ENCODE assay signal across 23 cellular contexts in genomic region chr3:103009609-103010008, GRCh38.
DNase-seq lines count a peak whose midpoint lies in the region; ATAC-seq, FAIRE-seq and TF ChIP-seq lines count a peak whose summit lies in the region.
"Had no signal": no experiment of that assay in that cellular context is flagged by ENCODE, and none has a peak within 500 bp of the region (broad histone marks: within the 10 kb centered on the region; RNA-seq: fewer than 3 reads in every experiment).

No MANE protein-coding gene starts in this region.

- no peak overlapping the region for H3K4me3 Mint-ChIP-seq in H9
- H3K4me3 Mint-ChIP-seq: CD14-positive monocyte; CD4-positive, alpha-beta memory T cell; CD4-positive, CD25-positive, alpha-beta regulatory T cell; CD8-positive, alpha-beta memory T cell had no signal

- H3K23me2 ChIP-seq in H9 (ENCODE audit: insufficient read length, low read depth, low read length, poor library complexity, severe bottlenecking) (no peaks in the 10 kb centered on the region), H1 (ENCODE audit: low read depth, low read length) (no peaks in the 10 kb centered on the region)

- POLR2A ChIA-PET in H1 (lab: Charles Lee; ENCODE audit: partially characterized antibody): no interaction called here

- H3K27ac ChIP-seq in H9 (ENCODE audit: insufficient read length, low read depth, low read length): no peak overlapping the region
- no peak overlapping the region for H3K27ac ChIP-seq in H1 (ENCODE audit: low read depth, low read length)
- no peak overlapping the region for H3K27ac ChIP-seq in iPS-20b (ENCODE audit: low read length)
- H3K27ac ChIP-seq in tibial artery: no peak overlapping the region
- H3K27ac ChIP-seq: BLaER1 had no signal

- no peak overlapping the region for H2AFZ ChIP-seq in H9 (ENCODE audit: low read length)
- H2AFZ ChIP-seq in H1 (ENCODE audit: low read length): no peak overlapping the region

- TF ChIP-seq POLR2A in H1 (IDR thresholded peaks at IDR 0.05; ENCODE audit: control extremely low read depth in 1 of 2, low read depth in 2 of 2, low read length in 2 of 2): no peak

- no peak overlapping the region for H2BK12ac ChIP-seq in H9 (ENCODE audit: insufficient read length, low read depth, low read length)
- H2BK12ac ChIP-seq in H1 (ENCODE audit: low read depth, low read length): peak overlapping the region; percentile 20; the same call in 1 of the 2 replicates

- no peak overlapping the region for H2AK5ac ChIP-seq in H9 (ENCODE audit: insufficient read length, low read length)
- H2AK5ac ChIP-seq in H1 (ENCODE audit: low read depth, low read length): no peak overlapping the region

- ATAC-seq in HG03520 (IDR thresholded peaks at IDR 0.05; ENCODE audit: unreplicated experiment): no peak

- H3K4me3 ChIP-seq in H1 (ENCODE audit: extremely low read depth in 1 of 4, insufficient read depth in 2 of 4, low read depth in 3 of 4, low read length in 4 of 4) (no peak overlapping the region), iPS-20b (ENCODE audit: low read length) (peak overlapping the region; percentile 13; the same call in 1 of the 2 replicates), tibial artery (no peak overlapping the region)
- H3K4me3 ChIP-seq: BLaER1 had no signal

- no peak overlapping the region for H4K91ac ChIP-seq in H9 (ENCODE audit: insufficient read length, low read depth, low read length)
- no peak overlapping the region for H4K91ac ChIP-seq in H1 (replicated peaks; ENCODE audit: insufficient read length, low read length)

- peaks cover 14 to 18% of the 10 kb centered on the region in 2 experiments for H3K4me1 Mint-ChIP-seq in H9
- H3K4me1 Mint-ChIP-seq: CD14-positive monocyte; CD4-positive, alpha-beta memory T cell; CD4-positive, CD25-positive, alpha-beta regulatory T cell; CD8-positive, alpha-beta memory T cell had no signal

- no peak overlapping the region for H3K9ac ChIP-seq in H9 (ENCODE audit: extremely low read depth, insufficient read length, low read length)
- H3K9ac ChIP-seq in H1 (replicated peaks in 1 of 4; ENCODE audit: extremely low read depth in 1 of 4, low read depth in 3 of 4, low read length in 3 of 4): no peak overlapping the region
- H3K9ac ChIP-seq in iPS-20b (ENCODE audit: low read depth, low read length): no peak overlapping the region
- H3K9ac ChIP-seq: BLaER1 had no signal

- H4K5ac ChIP-seq in H9 (ENCODE audit: insufficient read length, low read depth, low read length): no peak overlapping the region
- no peak overlapping the region for H4K5ac ChIP-seq in H1 (ENCODE audit: insufficient read length, low read depth, low read length)

- H3K14ac ChIP-seq in H9 (ENCODE audit: insufficient read depth, low read length) (peak overlapping the region; percentile 42; the same call in 1 of the 2 replicates), H1 (ENCODE audit: insufficient read length) (no peak overlapping the region)

- no peak for TF ChIP-seq EP300 in H1 (IDR thresholded peaks at IDR 0.05; ENCODE audit: borderline replicate concordance in 1 of 2, low read depth in 2 of 2, low read length in 2 of 2)

- no peak for DNase-seq in H9
- no peak for DNase-seq in H1 (ENCODE audit: low read depth in 1 of 2, low spot score in 2 of 2)
- no peak for DNase-seq in tibial artery
- DNase-seq in OCI-M1 (lab: John Stamatoyannopoulos, UW): no peak
- no peak for DNase-seq in NCI-H1105 treated with DMSO at 0.1 percent for 48 hours (lab: John Stamatoyannopoulos, UW)
- DNase-seq: 8988T; ACHN; BE2C; C1 segment of cervical spinal cord; CD4-positive, alpha-beta memory T cell; CD4-positive, CD25-positive, alpha-beta regulatory T cell; CD8-positive, alpha-beta memory T cell; COR-L47; DMS79 treated with DMSO at 0.1 percent for 48 hours; GF-D8 had no signal

- H3K18ac ChIP-seq in H9 (ENCODE audit: insufficient read length, low read depth, low read length) (no peak overlapping the region), H1 (ENCODE audit: extremely low read depth, low read length) (peak overlapping the region; percentile 24; the same call in 1 of the 2 replicates)

- H3T11ph ChIP-seq in H9 (ENCODE audit: low read length): no peak overlapping the region

- H3K4me1 ChIP-seq in H9 (ENCODE audit: insufficient read depth, low read length) (peaks cover 4% of the 10 kb centered on the region; the same call in 1 of the 2 replicates), H1 (replicated peaks in 1 of 4; ENCODE audit: control insufficient read depth in 3 of 4, insufficient read depth in 4 of 4, low read length in 3 of 4) (peaks cover 0 to 6% (median 2%) of the 10 kb centered on the region in 4 experiments; a peak in 2 of 7 replicates), iPS-20b (ENCODE audit: insufficient read depth, low read length) (peaks cover 6% of the 10 kb centered on the region; the same call in 1 of the 2 replicates), tibial artery (no peaks in the 10 kb centered on the region)
- H3K4me1 ChIP-seq: BE2C, BLaER1 had no signal

- H2BK20ac ChIP-seq in H9 (ENCODE audit: low read depth, low read length, poor library complexity, severe bottlenecking) (no peak overlapping the region), H1 (ENCODE audit: low read length) (no peak overlapping the region)

- H3K79me1 ChIP-seq in H9 (ENCODE audit: insufficient read depth, low read depth, low read length, poor library complexity, severe bottlenecking) (no peaks in the 10 kb centered on the region), H1 (ENCODE audit: low read depth, low read length) (no peaks in the 10 kb centered on the region)

- no peak overlapping the region for H3K56ac ChIP-seq in H9 (ENCODE audit: insufficient read length, low read depth, low read length)
- H3K56ac ChIP-seq in H1 (replicated peaks; ENCODE audit: insufficient read length, low read depth, low read length): no peak overlapping the region

- no peaks in the 10 kb centered on the region; the same call in none of the 2 replicates for H3K27me3 Mint-ChIP-seq in H9 (ENCODE audit: low read depth)
- H3K27me3 Mint-ChIP-seq: CD4-positive, alpha-beta memory T cell; CD4-positive, CD25-positive, alpha-beta regulatory T cell; CD8-positive, alpha-beta memory T cell had no signal

- H2BK15ac ChIP-seq in H9 (ENCODE audit: low read depth, low read length) (no peak overlapping the region), H1 (ENCODE audit: low read length) (no peak overlapping the region)

- H2BK5ac ChIP-seq in H9 (ENCODE audit: insufficient read length, low read length) (no peak overlapping the region), H1 (ENCODE audit: low read depth, low read length) (no peak overlapping the region)

- H4K20me1 ChIP-seq in H9 (ENCODE audit: control insufficient read depth, insufficient read depth, insufficient read length) (no peaks in the 10 kb centered on the region), H1 (replicated peaks in 1 of 2; ENCODE audit: control insufficient read depth in 1 of 2, insufficient read depth in 2 of 2, low read length in 2 of 2) (no peaks in the 10 kb centered on the region)
- H4K20me1 ChIP-seq: BLaER1 had no signal

- peaks cover 10 to 11% of the 10 kb centered on the region in 2 experiments; a peak in 4 of 5 replicates for H3K9me3 Mint-ChIP-seq in H9

- H3K36me3 ChIP-seq in H1 (ENCODE audit: control insufficient read depth in 2 of 4, insufficient read depth in 4 of 4, low read length in 3 of 4) (no peaks in the 10 kb centered on the region; a peak in 1 of 8 replicates), iPS-20b (ENCODE audit: insufficient read depth, low read depth, low read length) (no peaks in the 10 kb centered on the region), tibial artery (no peaks in the 10 kb centered on the region)
- H3K36me3 ChIP-seq: BE2C, BLaER1 had no signal

- no peak overlapping the region for H3K23ac ChIP-seq in H9 (ENCODE audit: insufficient read length, low read depth, low read length)
- H3K23ac ChIP-seq in H1 (ENCODE audit: insufficient read length): no peak overlapping the region

- TF ChIP-seq CTCF in H9 (conservative IDR thresholded peaks at IDR 0.05) (no peak), H1 (IDR thresholded peaks at IDR 0.05; ENCODE audit: control extremely low read depth in 1 of 3, insufficient read depth in 1 of 3, low read depth in 1 of 3, low read length in 3 of 3) (no peak), tibial artery (IDR thresholded peaks at IDR 0.05) (no peak)

- H3K4me2 ChIP-seq in H9 (ENCODE audit: insufficient read depth, insufficient read length, low read length): no peak overlapping the region
- peak overlapping the region in 1 of 2 experiments; percentile 36; a peak in 2 of 4 replicates for H3K4me2 ChIP-seq in H1 (ENCODE audit: insufficient read depth in 1 of 2, low read depth in 2 of 2, low read length in 2 of 2)
- H3K4me2 ChIP-seq: BLaER1 had no signal

- intact Hi-C loops in tibial artery (cut with DNase I; ENCODE audit: low total_unique reads): no loop called here

- H3K79me2 ChIP-seq in H9 (ENCODE audit: insufficient read depth, low read length): no peaks in the 10 kb centered on the region
- no peaks in the 10 kb centered on the region for H3K79me2 ChIP-seq in H1 (ENCODE audit: control insufficient read depth in 1 of 2, insufficient read depth in 2 of 2, low read length in 2 of 2)

- peak overlapping the region in 1 of 3 experiments; percentile 63; a peak in 1 of 7 replicates for H3K27ac Mint-ChIP-seq in H9
- H3K27ac Mint-ChIP-seq: CD4-positive, alpha-beta memory T cell; CD4-positive, CD25-positive, alpha-beta regulatory T cell; CD8-positive, alpha-beta memory T cell had no signal

- peaks cover 0 to 20% (median 8%) of the 10 kb centered on the region in 3 experiments; a peak in 6 of 7 replicates for H3K36me3 Mint-ChIP-seq in H9 (ENCODE audit: insufficient read depth in 1 of 3, low read depth in 3 of 3)
- H3K36me3 Mint-ChIP-seq: CD14-positive monocyte; CD4-positive, alpha-beta memory T cell; CD4-positive, CD25-positive, alpha-beta regulatory T cell; CD8-positive, alpha-beta memory T cell had no signal

- CTCF ChIA-PET in H1 (lab: Charles Lee; ENCODE audit: partially characterized antibody): no interaction called here

- H3K27me3 ChIP-seq in H9 (ENCODE audit: insufficient read depth, low read length): no peaks in the 10 kb centered on the region
- no peaks in the 10 kb centered on the region for H3K27me3 ChIP-seq in H1 (replicated peaks in 1 of 4; ENCODE audit: control insufficient read depth in 3 of 4, extremely low read depth in 1 of 4, insufficient read depth in 3 of 4, low read length in 3 of 4)
- no peaks in the 10 kb centered on the region for H3K27me3 ChIP-seq in iPS-20b (ENCODE audit: insufficient read depth, low read length)
- H3K27me3 ChIP-seq in tibial artery: no peaks in the 10 kb centered on the region
- H3K27me3 ChIP-seq: BE2C, BLaER1 had no signal

- no peak for TF ChIP-seq RAD21 in H1 (IDR thresholded peaks at IDR 0.05 in 1 of 2, conservative IDR thresholded peaks at IDR 0.05 in 1 of 2; ENCODE audit: low read depth in 2 of 2, low read length in 2 of 2)

- H3K4ac ChIP-seq in H9 (ENCODE audit: low read depth, low read length) (no peak overlapping the region), H1 (replicated peaks; ENCODE audit: insufficient read length, low read depth, low read length) (no peak overlapping the region)

- H2BK120ac ChIP-seq in H9 (ENCODE audit: low read depth, low read length, poor library complexity, severe bottlenecking): no peak overlapping the region
- H2BK120ac ChIP-seq in H1 (replicated peaks; ENCODE audit: low read depth, low read length): no peak overlapping the region

- H3K9me3 ChIP-seq in H9 (ENCODE audit: control insufficient read depth, low read depth, low read length): no peaks in the 10 kb centered on the region
- H3K9me3 ChIP-seq in H1 (ENCODE audit: insufficient read depth in 2 of 2, low read depth in 1 of 2, low read length in 1 of 2): peaks cover 5 to 7% of the 10 kb centered on the region in 2 experiments; a peak in 1 of 4 replicates
- no peaks in the 10 kb centered on the region for H3K9me3 ChIP-seq in iPS-20b (ENCODE audit: insufficient read depth, low read depth, low read length)
- H3K9me3 ChIP-seq in tibial artery: no peaks in the 10 kb centered on the region
- H3K9me3 ChIP-seq: BLaER1 had no signal

- H4K8ac ChIP-seq in H9 (replicated peaks; ENCODE audit: insufficient read length, low read depth, low read length) (no peak overlapping the region), H1 (ENCODE audit: extremely low read depth, insufficient read depth, low read length) (no peak overlapping the region)

- FAIRE-seq in H1 (lab: Jason Lieb, UNC): no peak
- FAIRE-seq: A204.1, D721Med, G401.6, GM12891 had no signal
